1 cellular context compared by ENCODE assay signal in genomic region chr4:70629469-70630090, GRCh38.
TF ChIP-seq lines count a peak whose summit lies in the region.

No MANE protein-coding gene starts in this region.

TF ChIP-seq in GM12878, 131 proteins besides CTCF, POLR2A, EP300 and RAD21 (continued from another document):
- TF ChIP-seq NFIC (IDR thresholded peaks at IDR 0.05; ENCODE audit: low read depth, low read length) (peak; percentile 45; the same call in 1 of the 2 replicates), JUNB (IDR thresholded peaks at IDR 0.05) (peak; percentile 37; the same call in 1 of the 2 replicates), ZNF274 (IDR thresholded peaks at IDR 0.05; ENCODE audit: insufficient read depth, insufficient read length) (no peak), RCOR1 (conservative IDR thresholded peaks at IDR 0.05; ENCODE audit: low read depth, low read length) (no peak)
TF ChIP-seq in GM12878: peak in this region for 2.
